ENCODE assay signal across 9 cellular contexts in genomic region chr1:16072616-16073484, GRCh38. TPM values are rescaled to one million over a fixed set of nuclear protein-coding genes. Genes with fewer than 3 reads are reported as not detected.
DNase-seq lines count a peak whose midpoint lies in the region; ATAC-seq and TF ChIP-seq lines count a peak whose summit lies in the region.
"Had no signal": no experiment of that assay in that cellular context is flagged by ENCODE, and none has a peak within 500 bp of the region (broad histone marks: within the 10 kb centered on the region; RNA-seq: fewer than 3 reads in every experiment).

No MANE protein-coding gene starts in this region.

- H3K4me1 ChIP-seq in body of pancreas (peaks cover 40% of the 10 kb centered on the region), left lung (peaks cover 6 to 8% of the 10 kb centered on the region in 2 donors)

- peaks cover 8 to 25% (median 14%) of the 10 kb centered on the region in 4 donors for H3K4me1 Mint-ChIP-seq in naive thymus-derived CD8-positive, alpha-beta T cell

- no peak for DNase-seq in BJ (ENCODE audit: low read depth)
- DNase-seq in body of pancreas, result peak in 2 of 4 donors; percentile 34 to 48
- no peak for DNase-seq in naive thymus-derived CD8-positive, alpha-beta T cell
- DNase-seq in dermis blood vessel endothelial cell, result no peak
- DNase-seq in foreskin melanocyte, result no peak
- DNase-seq in left lung, result no peak

- H3K4me3 ChIP-seq in BJ (ENCODE audit: low read depth, low read length) (peak overlapping the region; percentile 48), body of pancreas (no peak overlapping the region), left lung (no peak overlapping the region)
- H3K4me3 ChIP-seq: lung had no signal

- CTCF ChIA-PET in BJ (lab: Yijun Ruan, JAX), result interaction anchor here (0.6 to 18.0 kb wide), 35 partner anchors 8 to 291 kb away, joined by 3 to 584 read pairs (median 4); partner anchors contain the start of genes EPHA2 and HSPB7

- no peaks in the 10 kb centered on the region for H3K36me3 ChIP-seq in BJ (ENCODE audit: control insufficient read depth, insufficient read depth, low read length)
- H3K36me3 ChIP-seq in body of pancreas (replicated peaks in 1 of 2; ENCODE audit: insufficient read depth in 1 of 2, low read depth in 2 of 2), result no peaks in the 10 kb centered on the region
- no peaks in the 10 kb centered on the region for H3K36me3 ChIP-seq in left lung

- TF ChIP-seq CTCF in BJ (IDR thresholded peaks at IDR 0.05; ENCODE audit: insufficient read depth, low read depth, low read length) (peak; percentile 53), body of pancreas (IDR thresholded peaks at IDR 0.05) (no peak), left lung (IDR thresholded peaks at IDR 0.05) (no peak)

- no peaks in the 10 kb centered on the region for H3K27me3 ChIP-seq in BJ (ENCODE audit: control insufficient read depth, insufficient read depth, low read length)
- H3K27me3 ChIP-seq in body of pancreas, result no peaks in the 10 kb centered on the region
- H3K27me3 ChIP-seq in left lung, result peaks cover 6 to 39% of the 10 kb centered on the region in 2 donors

- H3K9me3 ChIP-seq in body of pancreas, result no peaks in the 10 kb centered on the region
- H3K9me3 ChIP-seq in left lung, result no peaks in the 10 kb centered on the region

- TF ChIP-seq POLR2A in body of pancreas (IDR thresholded peaks at IDR 0.05), result no peak

- H3K4me3 Mint-ChIP-seq in naive thymus-derived CD8-positive, alpha-beta T cell, result peak overlapping the region in 7 of 10 donors; percentile 11 to 65 (median 38)

- peaks cover 12 to 23% (median 15%) of the 10 kb centered on the region in 5 donors for H3K27me3 Mint-ChIP-seq in naive thymus-derived CD8-positive, alpha-beta T cell

- H3K27ac ChIP-seq in body of pancreas, result no peak overlapping the region
- H3K27ac ChIP-seq in left lung, result no peak overlapping the region

- POLR2A ChIA-PET in BJ (lab: Charles Lee), result interaction anchor here (0.6 kb wide), 1 partner anchor 11 kb away, joined by 6 read pairs; no protein-coding TSS in a partner anchor
- POLR2A ChIA-PET in naive thymus-derived CD8-positive, alpha-beta T cell (lab: Charles Lee), result no interaction called here

- intact Hi-C loops in body of pancreas (cut with DNase I), result loop anchor here (10.0 kb wide), 1 partner anchor 282 kb away; the partner anchor contains the start of gene FBXO42
- intact Hi-C loops in left lung (cut with DNase I), result loop anchor here (5.0 to 10.0 kb wide), 3 partner anchors 122 to 292 kb away; partner anchors contain the start of gene SZRD1 (in 1 of the 2)

- no peak overlapping the region for H3K27ac Mint-ChIP-seq in naive thymus-derived CD8-positive, alpha-beta T cell

- no peaks in the 10 kb centered on the region for H3K36me3 Mint-ChIP-seq in naive thymus-derived CD8-positive, alpha-beta T cell

- peak; percentile 3 for ATAC-seq in HG03280 (IDR thresholded peaks at IDR 0.05; ENCODE audit: unreplicated experiment)
- peak; percentile 14 for ATAC-seq in body of pancreas
- ATAC-seq in naive thymus-derived CD8-positive, alpha-beta T cell, result peak; percentile 23 to 31
- ATAC-seq in left lung, result no peak
- ATAC-seq in HG02623 (IDR thresholded peaks at IDR 0.05; ENCODE audit: unreplicated experiment), result no peak

- no peaks in the 10 kb centered on the region for H3K9me3 Mint-ChIP-seq in naive thymus-derived CD8-positive, alpha-beta T cell

- WGBS in body of pancreas, 2 donors, result 13 to 28% methylated on average over 13 to 22 of the region's 49 CpGs

RNA-seq across cellular contexts. Expression of gene FAM131C, which starts 0.6 kb away (rescaled TPM):
- 0.34 and 0.47 TPM in 2 replicates for polyA plus RNA-seq in BJ (2011; rRNA removed)
- polyA minus RNA-seq in BJ (2011; rRNA and poly(A)+ RNA removed), result 0.24 and 1.3 TPM in 2 replicates
- 1 to 10 TPM in 1 of 2 donors, not detected in 1; 4.2 TPM for total RNA-seq in body of pancreas
- not detected for total RNA-seq in naive thymus-derived CD8-positive, alpha-beta T cell
- not detected for polyA plus RNA-seq in naive thymus-derived CD8-positive, alpha-beta T cell
- total RNA-seq in dermis blood vessel endothelial cell, result not detected in 2 replicates
- not detected for total RNA-seq in left lung
- total RNA-seq: lung had no signal
- polyA plus RNA-seq: lung had no signal

RNA-seq across cellular contexts. Expression of gene CLCNKB, which starts 29.3 kb away (rescaled TPM):
- polyA plus RNA-seq in BJ (2011; rRNA removed), result 0.42 and 0.83 TPM in 2 replicates
- polyA minus RNA-seq in BJ (2011; rRNA and poly(A)+ RNA removed), result 0.31 and 0.71 TPM in 2 replicates
- 1 to 10 TPM in 1 of 2 donors, not detected in 1; 1.3 TPM for total RNA-seq in body of pancreas
- not detected for total RNA-seq in naive thymus-derived CD8-positive, alpha-beta T cell
- not detected for polyA plus RNA-seq in naive thymus-derived CD8-positive, alpha-beta T cell
- 0.34 TPM in 1 of 2 replicates, not detected in the other for total RNA-seq in dermis blood vessel endothelial cell
- 1 to 10 TPM in 1 of 2 donors, not detected in 1; 1.1 TPM for total RNA-seq in left lung

RNA-seq across cellular contexts. Expression of gene CLCNKA, which starts 51.0 kb away (rescaled TPM):
- 0.20 and 0.28 TPM in 2 replicates for polyA plus RNA-seq in BJ (2011; rRNA removed)
- 0.19 TPM in 1 of 2 replicates, not detected in the other for polyA minus RNA-seq in BJ (2011; rRNA and poly(A)+ RNA removed)
- total RNA-seq in body of pancreas (1 to 10 TPM; 2.1 to 4.0 TPM), dermis blood vessel endothelial cell (not detected in 2 replicates), left lung (under 1 TPM; 0.12 to 0.39 TPM)
- not detected for total RNA-seq in naive thymus-derived CD8-positive, alpha-beta T cell
- polyA plus RNA-seq in naive thymus-derived CD8-positive, alpha-beta T cell, result not detected

RNA-seq across cellular contexts. Expression of gene HSPB7, which starts 55.0 kb away (rescaled TPM):
- polyA plus RNA-seq in BJ (2011; rRNA removed), result 32.5 and 66.6 TPM in 2 replicates
- 26.1 and 30.3 TPM in 2 replicates for polyA minus RNA-seq in BJ (2011; rRNA and poly(A)+ RNA removed)
- 10 to 100 TPM in 1 of 2 donors, 1 to 10 TPM in 1; 5.7 to 39.9 TPM for total RNA-seq in body of pancreas
- not detected for total RNA-seq in naive thymus-derived CD8-positive, alpha-beta T cell
- not detected for polyA plus RNA-seq in naive thymus-derived CD8-positive, alpha-beta T cell
- total RNA-seq in dermis blood vessel endothelial cell, result not detected in 2 replicates
- total RNA-seq in left lung, result 10 to 100 TPM in 1 of 2 donors, 1 to 10 TPM in 1; 4.2 to 22.1 TPM

Comparison
In these comparisons a context has a peak if more than half of its experiments do, and no peak if none do; other contexts are left out.
1. ATAC-seq: peak in HG03280 (single experiment), body of pancreas (single experiment) and naive thymus-derived CD8-positive, alpha-beta T cell (2 of 2); none in left lung (single experiment) and HG02623 (single experiment).